In the genomic region with DNA sequence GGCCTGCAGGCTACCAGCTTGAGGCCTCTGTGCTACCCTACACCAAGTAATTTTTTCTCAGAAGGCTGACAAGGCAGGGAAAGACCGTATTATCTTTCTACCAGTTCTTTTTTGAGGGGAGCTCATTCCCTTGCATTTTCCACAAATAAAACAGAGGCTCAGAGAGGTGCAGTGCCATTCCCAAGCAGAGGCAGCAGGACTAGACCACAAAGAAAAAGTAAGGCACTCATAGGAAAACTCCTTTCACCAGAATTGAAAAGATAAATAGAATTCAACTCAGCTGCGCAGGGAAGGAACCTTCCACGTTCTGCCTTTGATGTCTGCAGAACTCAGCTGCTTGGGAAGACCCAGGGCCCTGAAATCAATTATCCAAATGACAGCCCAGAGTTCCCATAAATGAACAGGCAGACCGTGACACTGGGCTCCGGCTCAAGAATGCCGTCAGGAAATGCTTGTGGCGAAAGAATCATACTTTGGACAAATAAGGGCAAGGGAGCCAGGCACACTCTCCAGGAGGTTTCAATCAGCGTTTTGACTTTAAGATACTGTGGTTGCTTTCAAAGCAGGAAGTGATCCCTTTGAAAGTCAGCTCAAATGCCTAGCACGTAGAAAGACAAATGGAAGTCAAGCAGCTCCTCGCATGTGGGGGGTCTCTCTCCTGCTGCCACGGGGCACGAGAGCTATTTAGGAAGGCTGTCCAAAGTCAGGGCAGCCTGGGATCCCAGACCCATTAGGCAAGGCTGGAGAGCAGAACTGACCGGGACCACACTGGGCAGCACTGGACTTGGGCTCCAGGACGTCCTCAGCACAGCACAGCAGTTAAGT, we compare ENCODE assay signal across 8 cellular contexts. TPM values are rescaled to one million over a fixed set of nuclear protein-coding genes. Genes with fewer than 3 reads are reported as not detected.
DNase-seq lines count a peak whose midpoint lies in the region; ATAC-seq, FAIRE-seq and TF ChIP-seq lines count a peak whose summit lies in the region.

No MANE protein-coding gene starts in this region.

- BruUV-seq in HepG2 (replicated peaks; lab: Mats Ljungman, UMichigan): no TSS peak

- H3K4me3 ChIP-seq in NT2/D1 (ENCODE audit: insufficient read length, low read depth) (no peak overlapping the region), coronary artery (peak overlapping the region; percentile 68), HepG2 (replicated peaks in 1 of 3; ENCODE audit: insufficient read depth in 1 of 3, low read depth in 2 of 3, low read length in 3 of 3) (no peak overlapping the region), suprapubic skin (peak overlapping the region; percentile 3)

- no peak for TF ChIP-seq POLR2A in HepG2 (IDR thresholded peaks at IDR 0.05; ENCODE audit: insufficient read depth in 1 of 2, low read depth in 2 of 2, low read length in 2 of 2)
- no peak for TF ChIP-seq POLR2A in suprapubic skin (IDR thresholded peaks at IDR 0.05)

- H3K4me1 ChIP-seq in NT2/D1 (ENCODE audit: insufficient read depth, insufficient read length) (peaks cover 44% of the 10 kb centered on the region), HepG2 (ENCODE audit: insufficient read depth, low read length) (peaks cover 39% of the 10 kb centered on the region), suprapubic skin (peaks cover 92% of the 10 kb centered on the region)

- H3K27ac ChIP-seq in coronary artery: peak overlapping the region; percentile 96 to 99
- H3K27ac ChIP-seq in HepG2 (ENCODE audit: extremely low read length, insufficient read depth, low read length): peak overlapping the region; percentile 38
- H3K27ac ChIP-seq in suprapubic skin: peak overlapping the region; percentile 82

- no peaks in the 10 kb centered on the region for H3K9me3 ChIP-seq in NT2/D1 (ENCODE audit: insufficient read depth, low read length)
- H3K9me3 ChIP-seq in HepG2 (ENCODE audit: low read length): no peaks in the 10 kb centered on the region
- no peaks in the 10 kb centered on the region for H3K9me3 ChIP-seq in suprapubic skin

- in situ Hi-C loops in HepG2 (cut with HindIII; ENCODE audit: extremely low pct_ligation_motif_present, low pct_unique_long_range_greater_than_20kb): no loop called here

- H3K4me2 ChIP-seq in HepG2 (ENCODE audit: low read depth, low read length): peak overlapping the region; percentile 67

- peaks cover 18% of the 10 kb centered on the region for H3K79me2 ChIP-seq in HepG2 (ENCODE audit: insufficient read depth, low read length)

- POLR2A ChIA-PET in HepG2 (lab: Yijun Ruan, JAX): interaction anchor here (1.5 to 2.9 kb wide), 3 partner anchors 14 to 347 kb away, joined by 4 to 16 read pairs (median 11); a partner anchor contains a TSS

- H3K36me3 ChIP-seq in NT2/D1 (ENCODE audit: insufficient read depth, insufficient read length, low read length) (peaks cover 59% of the 10 kb centered on the region), HepG2 (replicated peaks in 1 of 2; ENCODE audit: control insufficient read depth in 1 of 2, insufficient read depth in 2 of 2, low read length in 2 of 2) (peaks cover 15 to 44% of the 10 kb centered on the region in 2 experiments), suprapubic skin (peaks cover 20% of the 10 kb centered on the region)

- H3K9ac ChIP-seq in NT2/D1 (ENCODE audit: insufficient read length, low read depth): peak overlapping the region; percentile 45
- H3K9ac ChIP-seq in HepG2 (ENCODE audit: insufficient read depth, low read depth, low read length): no peak overlapping the region; the same call in none of the 2 replicates

- ATAC-seq in HepG2 (peak; percentile 47), HG03469 (IDR thresholded peaks at IDR 0.05; ENCODE audit: unreplicated experiment) (no peak)

- TF ChIP-seq CTCF in coronary artery (IDR thresholded peaks at IDR 0.05): no peak
- no peak for TF ChIP-seq CTCF in HepG2 (CRISPR knock-in tag; IDR thresholded peaks at IDR 0.05)
- TF ChIP-seq CTCF in suprapubic skin (IDR thresholded peaks at IDR 0.05): no peak

- no peak overlapping the region for H2AFZ ChIP-seq in HepG2 (ENCODE audit: low read length)

- DNase-seq in ELR (ENCODE audit: low read depth): peak; percentile 92
- DNase-seq in NT2/D1 (ENCODE audit: low read depth, low spot score): no peak
- peak; percentile 93 for DNase-seq in coronary artery (ENCODE audit: low spot score)
- DNase-seq in HepG2 (ENCODE audit: low spot score): peak; percentile 63
- peak; percentile 91 to 92 for DNase-seq in suprapubic skin (ENCODE audit: low spot score in 2 of 2)
- DNase-seq in NK-92 treated with Interleukin-12 subunit alpha and Interleukin-12 subunit beta, amount 100 ng/mL, for 24 hours (lab: John Stamatoyannopoulos, UW): no peak
- no peak for DNase-seq in activated gamma-delta T cell (lab: John Stamatoyannopoulos, UW)

- no peak for TF ChIP-seq EP300 in HepG2 (IDR thresholded peaks at IDR 0.05; ENCODE audit: low read depth in 2 of 2, low read length in 2 of 2)
- no peak for TF ChIP-seq EP300 in HepG2 (CRISPR knock-in tag; IDR thresholded peaks at IDR 0.05; ENCODE audit: borderline replicate concordance)
- TF ChIP-seq EP300 in suprapubic skin (IDR thresholded peaks at IDR 0.05): peak; percentile 82

- peak; percentile 18 for FAIRE-seq in HepG2 (lab: Jason Lieb, UNC)

- no peak for TF ChIP-seq RAD21 in HepG2 (CRISPR knock-in tag; IDR thresholded peaks at IDR 0.05)

- CTCF ChIA-PET in HepG2 (lab: Yijun Ruan, JAX; ENCODE audit: low intra/inter-chr PET ratio, low total read pairs): no interaction called here

- H4K20me1 ChIP-seq in HepG2 (ENCODE audit: insufficient read depth, low read length): no peaks in the 10 kb centered on the region; the same call in 1 of the 2 replicates

- WGBS in HepG2 (ENCODE audit: low lambda C conversion rate): 42% methylated on average over 14 of the region's 14 CpGs
- 16% methylated on average over 13 of the region's 14 CpGs for WGBS in suprapubic skin

- intact Hi-C loops in HepG2 (cut with micrococcal nuclease; ENCODE audit: unreplicated experiment): no loop called here

- H3K27me3 ChIP-seq in NT2/D1 (ENCODE audit: insufficient read depth, insufficient read length) (no peaks in the 10 kb centered on the region), HepG2 (ENCODE audit: control insufficient read depth in 1 of 2, insufficient read depth in 2 of 2, low read length in 2 of 2) (no peaks in the 10 kb centered on the region), suprapubic skin (no peaks in the 10 kb centered on the region)

TF ChIP-seq in HepG2, 621 proteins besides CTCF, POLR2A, EP300 and RAD21:
- TF ChIP-seq ZNF383 (CRISPR knock-in tag; IDR thresholded peaks at IDR 0.05; ENCODE audit: borderline replicate concordance) (no peak), ZNF484 (CRISPR knock-in tag; IDR thresholded peaks at IDR 0.05; ENCODE audit: borderline replicate concordance, low read depth) (no peak), SRF (IDR thresholded peaks at IDR 0.05; ENCODE audit: low read depth, low read length) (peak; percentile 77)

RNA-seq across cellular contexts. Expression of a gene that starts 14.0 kb away (rescaled TPM):
- 6.9 and 12.5 TPM in 2 replicates for total RNA-seq in HepG2 (2016; rRNA removed; fragmentation: Illumina TruSeq; extraction: Trizol)
- total RNA-seq in HepG2 (2016; cell fraction: cytosol; rRNA removed; fragmentation: Illumina TruSeq; extraction: Trizol; ENCODE audit: low read depth): 2.1 and 3.7 TPM in 2 replicates
- total RNA-seq in HepG2 (2016; cell fraction: insoluble cytoplasmic fraction; rRNA removed; fragmentation: Illumina TruSeq; extraction: Trizol): 6.4 and 9.2 TPM in 2 replicates
- total RNA-seq in HepG2 (2016; cell fraction: membrane; rRNA removed; fragmentation: Illumina TruSeq; extraction: Trizol): 5.5 and 5.7 TPM in 2 replicates
- total RNA-seq in HepG2 (2016; cell fraction: nucleus; rRNA removed; fragmentation: Illumina TruSeq; extraction: Trizol): 11.5 and 12.2 TPM in 2 replicates
- polyA plus RNA-seq in HepG2 (2011; rRNA removed): 25.4 and 30.2 TPM in 2 replicates
- polyA plus RNA-seq in HepG2 (2011; cell fraction: cytosol; rRNA removed): 21.1 and 22.0 TPM in 2 replicates
- 28.4 and 32.1 TPM in 2 replicates for polyA plus RNA-seq in HepG2 (2011; cell fraction: nucleus; rRNA removed)
- 11.1 TPM in 2 replicates for polyA plus RNA-seq in HepG2 (2012)
- polyA plus RNA-seq in HepG2 (2016; cell fraction: cytosol; fragmentation: Illumina TruSeq; extraction: Trizol; ENCODE audit: low read depth): 1.4 and 1.7 TPM in 2 replicates
- 21.4 and 22.8 TPM in 2 replicates for polyA plus RNA-seq in HepG2 (2016; cell fraction: insoluble cytoplasmic fraction; fragmentation: Illumina TruSeq; extraction: Trizol; ENCODE audit: low read depth)
- polyA plus RNA-seq in HepG2 (2016; cell fraction: membrane; fragmentation: Illumina TruSeq; extraction: Trizol; ENCODE audit: low read depth): 4.0 and 4.6 TPM in 2 replicates
- 18.0 and 18.6 TPM in 2 replicates for polyA plus RNA-seq in HepG2 (2016; cell fraction: nucleus; fragmentation: Illumina TruSeq; extraction: Trizol; ENCODE audit: insufficient read depth, low read depth)
- polyA minus RNA-seq in HepG2 (2011; rRNA and poly(A)+ RNA removed; ENCODE audit: low replicate concordance): 96.2 and 112 TPM in 2 replicates
- polyA minus RNA-seq in HepG2 (2011; cell fraction: cytosol; rRNA and poly(A)+ RNA removed): 15.2 and 22.8 TPM in 2 replicates
- polyA minus RNA-seq in HepG2 (2011; cell fraction: nucleus; rRNA and poly(A)+ RNA removed): 33.0 and 56.2 TPM in 2 replicates
- 10 to 100 TPM; 34.7 to 56.3 (median 41.7) TPM for total RNA-seq in suprapubic skin

RNA-seq across cellular contexts. Expression of a gene that starts 14.4 kb away (rescaled TPM):
- total RNA-seq in HepG2 (2016; rRNA removed; fragmentation: Illumina TruSeq; extraction: Trizol) (25.3 and 31.5 TPM in 2 replicates), suprapubic skin (10 to 100 TPM; 53.2 to 94.1 (median 61.6) TPM)
- 30.2 and 32.0 TPM in 2 replicates for total RNA-seq in HepG2 (2016; cell fraction: cytosol; rRNA removed; fragmentation: Illumina TruSeq; extraction: Trizol; ENCODE audit: low read depth)
- total RNA-seq in HepG2 (2016; cell fraction: insoluble cytoplasmic fraction; rRNA removed; fragmentation: Illumina TruSeq; extraction: Trizol): 26.5 and 33.2 TPM in 2 replicates
- 41.9 and 47.4 TPM in 2 replicates for total RNA-seq in HepG2 (2016; cell fraction: membrane; rRNA removed; fragmentation: Illumina TruSeq; extraction: Trizol)
- 27.6 and 29.3 TPM in 2 replicates for total RNA-seq in HepG2 (2016; cell fraction: nucleus; rRNA removed; fragmentation: Illumina TruSeq; extraction: Trizol)
- polyA plus RNA-seq in HepG2 (2011; rRNA removed): 22.7 and 26.0 TPM in 2 replicates
- 14.5 and 17.1 TPM in 2 replicates for polyA plus RNA-seq in HepG2 (2011; cell fraction: cytosol; rRNA removed)
- polyA plus RNA-seq in HepG2 (2011; cell fraction: nucleus; rRNA removed): 61.8 and 62.4 TPM in 2 replicates
- 11.8 and 14.4 TPM in 2 replicates for polyA plus RNA-seq in HepG2 (2012)
- 26.4 and 35.0 TPM in 2 replicates for polyA plus RNA-seq in HepG2 (2016; cell fraction: cytosol; fragmentation: Illumina TruSeq; extraction: Trizol; ENCODE audit: low read depth)
- 22.0 and 25.4 TPM in 2 replicates for polyA plus RNA-seq in HepG2 (2016; cell fraction: insoluble cytoplasmic fraction; fragmentation: Illumina TruSeq; extraction: Trizol; ENCODE audit: low read depth)
- polyA plus RNA-seq in HepG2 (2016; cell fraction: membrane; fragmentation: Illumina TruSeq; extraction: Trizol; ENCODE audit: low read depth): 28.4 and 35.1 TPM in 2 replicates
- polyA plus RNA-seq in HepG2 (2016; cell fraction: nucleus; fragmentation: Illumina TruSeq; extraction: Trizol; ENCODE audit: insufficient read depth, low read depth): 28.2 and 30.2 TPM in 2 replicates
- polyA minus RNA-seq in HepG2 (2011; rRNA and poly(A)+ RNA removed; ENCODE audit: low replicate concordance): 27.1 and 49.0 TPM in 2 replicates
- polyA minus RNA-seq in HepG2 (2011; cell fraction: cytosol; rRNA and poly(A)+ RNA removed): 13.7 and 15.7 TPM in 2 replicates
- polyA minus RNA-seq in HepG2 (2011; cell fraction: nucleus; rRNA and poly(A)+ RNA removed): 55.0 and 69.5 TPM in 2 replicates

Comparison
In these comparisons a context has a peak if more than half of its experiments do, and no peak if none do; other contexts are left out.
1. DNase-seq: peak in ELR (single experiment), coronary artery (single experiment), HepG2 (single experiment) and suprapubic skin (2 of 2); none in NT2/D1 (single experiment), NK-92 treated with Interleukin-12 subunit alpha and Interleukin-12 subunit beta, amount 100 ng/mL, for 24 hours (single experiment) and activated gamma-delta T cell (single experiment).
2. H3K4me3 ChIP-seq: peak in coronary artery (single experiment) and suprapubic skin (single experiment); none in NT2/D1 (single experiment) and HepG2 (0 of 3).
3. H3K27ac ChIP-seq: peak in every context shown above with its lines; median percentile 98 in coronary artery; 82 in suprapubic skin; 38 in HepG2.